Comparison of ENCODE assay signal across 8 cellular contexts in genomic region chr1:207644479-207644851, GRCh38. TPM values are rescaled to one million over a fixed set of nuclear protein-coding genes. Genes with fewer than 3 reads are reported as not detected.
A peak's percentile ranks its signal among the peaks of the same experiment; 100 is the strongest.
DNase-seq lines count a peak whose midpoint lies in the region; ATAC-seq and TF ChIP-seq lines count a peak whose summit lies in the region.

No MANE protein-coding gene starts in this region.

- ATAC-seq in GM21528 (IDR thresholded peaks at IDR 0.05; ENCODE audit: low FRiP score, unreplicated experiment), result no peak

- H3K27me3 ChIP-seq in HUES48 (ENCODE audit: control insufficient read depth, insufficient read depth, low read length), result peaks cover 15% of the 10 kb centered on the region
- peaks cover 9% of the 10 kb centered on the region for H3K27me3 ChIP-seq in effector memory CD4-positive, alpha-beta T cell (replicated peaks; ENCODE audit: control insufficient read depth, insufficient read depth, low read length, poor library complexity, severe bottlenecking)
- H3K27me3 ChIP-seq in rectal smooth muscle tissue (ENCODE audit: control insufficient read depth, insufficient read depth, low read length), result no peaks in the 10 kb centered on the region

- H3K4me3 ChIP-seq in GM12864 (ENCODE audit: low read depth, low read length), result peak overlapping the region; percentile 47
- peak overlapping the region; percentile 85 for H3K4me3 ChIP-seq in HUES48 (ENCODE audit: low read depth, low read length)
- H3K4me3 ChIP-seq in effector memory CD4-positive, alpha-beta T cell (ENCODE audit: insufficient read depth, low read depth, low read length, poor library complexity, severe bottlenecking), result peak overlapping the region; percentile 57
- peak overlapping the region; percentile 54 for H3K4me3 ChIP-seq in rectal smooth muscle tissue (ENCODE audit: low read length)

- H3K36me3 ChIP-seq in HUES48 (ENCODE audit: control insufficient read depth, insufficient read depth, low read length), result no peaks in the 10 kb centered on the region
- no peaks in the 10 kb centered on the region for H3K36me3 ChIP-seq in effector memory CD4-positive, alpha-beta T cell (ENCODE audit: control insufficient read depth, insufficient read depth, low read length)
- H3K36me3 ChIP-seq in rectal smooth muscle tissue (ENCODE audit: control insufficient read depth, insufficient read depth, low read length), result no peaks in the 10 kb centered on the region

- H3K27ac ChIP-seq in HUES48 (ENCODE audit: low read depth, low read length) (no peak overlapping the region), rectal smooth muscle tissue (ENCODE audit: low read depth, low read length) (no peak overlapping the region)
- H3K27ac ChIP-seq in effector memory CD4-positive, alpha-beta T cell (ENCODE audit: insufficient read depth, low read length, poor library complexity, severe bottlenecking), result no peak overlapping the region

- TF ChIP-seq CTCF in GM12864 (IDR thresholded peaks at IDR 0.05; ENCODE audit: low read depth, low read length, missing control alignments), result no peak

- no peak overlapping the region for H3K9ac ChIP-seq in HUES48 (ENCODE audit: low read depth, low read length)
- no peak overlapping the region for H3K9ac ChIP-seq in rectal smooth muscle tissue (ENCODE audit: low read length)

- no peaks in the 10 kb centered on the region for H3K9me3 ChIP-seq in HUES48 (ENCODE audit: control insufficient read depth, insufficient read depth, low read length)
- H3K9me3 ChIP-seq in effector memory CD4-positive, alpha-beta T cell (ENCODE audit: control insufficient read depth, low read length), result no peaks in the 10 kb centered on the region

- peaks cover 40% of the 10 kb centered on the region for H3K4me1 ChIP-seq in HUES48 (ENCODE audit: control insufficient read depth, insufficient read depth, low read length)
- no peaks in the 10 kb centered on the region for H3K4me1 ChIP-seq in effector memory CD4-positive, alpha-beta T cell (ENCODE audit: control insufficient read depth, insufficient read depth, low read length, poor library complexity, severe bottlenecking)
- no peaks in the 10 kb centered on the region for H3K4me1 ChIP-seq in rectal smooth muscle tissue (ENCODE audit: control insufficient read depth, insufficient read depth, low read length)

- DNase-seq in GM12864 (ENCODE audit: low read depth) (no peak), H4 (ENCODE audit: low spot score) (no peak), HT-29 (ENCODE audit: low spot score) (no peak), NCI-H524 (lab: John Stamatoyannopoulos, UW) (no peak)
- no peak for DNase-seq in effector memory CD4-positive, alpha-beta T cell

RNA-seq across cellular contexts. Expression of gene CR1L, which starts 0.5 kb away (rescaled TPM):
- total RNA-seq in H4 (2014; rRNA removed; shearing (Covaris generic)), result not detected in 2 replicates
- total RNA-seq in HT-29 (2014; rRNA removed; shearing (Covaris generic)), result not detected in 2 replicates
